1 cellular context compared by ENCODE assay signal in the genomic region with DNA sequence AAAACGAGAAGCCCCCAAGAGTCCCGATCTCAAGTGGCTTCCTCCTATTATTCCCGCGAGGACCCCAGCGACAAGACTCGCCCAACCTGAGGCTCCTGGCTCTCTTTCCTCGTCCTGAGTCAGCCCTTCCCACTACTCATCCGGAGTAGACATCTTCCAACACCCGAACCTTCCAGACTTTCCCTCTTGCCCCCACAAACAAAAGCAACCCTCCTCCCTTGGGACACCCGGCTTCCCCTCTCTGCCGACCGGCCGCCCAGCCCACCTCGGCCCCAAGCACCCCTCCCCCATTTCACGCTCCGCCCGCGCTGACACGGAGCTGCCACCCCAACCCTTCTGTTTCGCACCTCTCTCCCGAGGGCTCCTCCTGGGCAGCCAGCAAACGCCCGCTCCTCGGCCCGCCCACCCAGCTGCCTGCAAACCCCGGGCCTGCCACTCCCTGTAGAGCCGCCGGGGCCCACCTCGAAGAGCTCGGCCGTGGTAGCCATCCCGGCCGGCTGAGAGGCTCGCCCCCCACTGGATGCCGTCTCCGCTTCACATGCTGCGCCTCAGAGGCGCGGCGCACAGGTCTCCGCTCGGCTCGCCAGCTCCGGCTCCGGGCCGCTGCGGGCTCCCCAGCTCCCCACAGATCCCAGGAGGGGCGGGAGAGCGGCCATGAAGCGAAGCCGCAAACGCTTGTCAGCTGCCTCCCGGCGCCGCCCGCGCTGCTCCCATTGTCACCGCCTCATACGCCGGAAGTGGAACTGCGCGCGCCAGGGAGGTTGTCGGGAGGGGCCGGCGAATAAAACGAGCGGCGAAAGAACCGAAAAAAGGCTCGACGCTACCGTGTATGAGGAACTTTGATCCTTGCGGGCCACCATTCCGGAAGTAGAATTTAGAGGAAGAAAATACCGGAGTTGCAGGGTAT.
TF ChIP-seq lines count a peak whose summit lies in the region.

A gene with protein sequence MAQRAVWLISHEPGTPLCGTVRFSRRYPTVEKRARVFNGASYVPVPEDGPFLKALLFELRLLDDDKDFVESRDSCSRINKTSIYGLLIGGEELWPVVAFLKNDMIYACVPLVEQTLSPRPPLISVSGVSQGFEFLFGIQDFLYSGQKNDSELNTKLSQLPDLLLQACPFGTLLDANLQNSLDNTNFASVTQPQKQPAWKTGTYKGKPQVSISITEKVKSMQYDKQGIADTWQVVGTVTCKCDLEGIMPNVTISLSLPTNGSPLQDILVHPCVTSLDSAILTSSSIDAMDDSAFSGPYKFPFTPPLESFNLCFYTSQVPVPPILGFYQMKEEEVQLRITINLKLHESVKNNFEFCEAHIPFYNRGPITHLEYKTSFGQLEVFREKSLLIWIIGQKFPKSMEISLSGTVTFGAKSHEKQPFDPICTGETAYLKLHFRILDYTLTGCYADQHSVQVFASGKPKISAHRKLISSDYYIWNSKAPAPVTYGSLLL (plus strand): TSS at position 811 of the 907 bp plus-strand sequence. CDS start 344 bp downstream, outside the sequence.
A gene with protein sequence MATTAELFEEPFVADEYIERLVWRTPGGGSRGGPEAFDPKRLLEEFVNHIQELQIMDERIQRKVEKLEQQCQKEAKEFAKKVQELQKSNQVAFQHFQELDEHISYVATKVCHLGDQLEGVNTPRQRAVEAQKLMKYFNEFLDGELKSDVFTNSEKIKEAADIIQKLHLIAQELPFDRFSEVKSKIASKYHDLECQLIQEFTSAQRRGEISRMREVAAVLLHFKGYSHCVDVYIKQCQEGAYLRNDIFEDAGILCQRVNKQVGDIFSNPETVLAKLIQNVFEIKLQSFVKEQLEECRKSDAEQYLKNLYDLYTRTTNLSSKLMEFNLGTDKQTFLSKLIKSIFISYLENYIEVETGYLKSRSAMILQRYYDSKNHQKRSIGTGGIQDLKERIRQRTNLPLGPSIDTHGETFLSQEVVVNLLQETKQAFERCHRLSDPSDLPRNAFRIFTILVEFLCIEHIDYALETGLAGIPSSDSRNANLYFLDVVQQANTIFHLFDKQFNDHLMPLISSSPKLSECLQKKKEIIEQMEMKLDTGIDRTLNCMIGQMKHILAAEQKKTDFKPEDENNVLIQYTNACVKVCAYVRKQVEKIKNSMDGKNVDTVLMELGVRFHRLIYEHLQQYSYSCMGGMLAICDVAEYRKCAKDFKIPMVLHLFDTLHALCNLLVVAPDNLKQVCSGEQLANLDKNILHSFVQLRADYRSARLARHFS (minus strand): TSS at position 745 of the 907 bp plus-strand sequence. CDS start 257 bp downstream, at position 488.

TF ChIP-seq in HepG2, 621 proteins besides CTCF, POLR2A, EP300 and RAD21 (continued from another document and continues in another):
- TF ChIP-seq ZNF781 (CRISPR knock-in tag; IDR thresholded peaks at IDR 0.05; ENCODE audit: borderline replicate concordance, not compliant biosample characterization), result no peak
- no peak for TF ChIP-seq STAT5B (CRISPR knock-in tag; IDR thresholded peaks at IDR 0.05)
- TF ChIP-seq PPARG (CRISPR knock-in tag; conservative IDR thresholded peaks at IDR 0.05), result 0 out of 2 replicates have a peak, but pooled peaks have one; percentile 49
- no peak for TF ChIP-seq NFE2L1 (CRISPR knock-in tag; IDR thresholded peaks at IDR 0.05; ENCODE audit: borderline replicate concordance)
- TF ChIP-seq IKZF4 (CRISPR knock-in tag; IDR thresholded peaks at IDR 0.05; ENCODE audit: borderline replicate concordance, low read depth, not compliant biosample characterization), result no peak
- TF ChIP-seq NR2F6 (IDR thresholded peaks at IDR 0.05), result no peak
- TF ChIP-seq NR2F6 (CRISPR knock-in tag; IDR thresholded peaks at IDR 0.05), result no peak
- TF ChIP-seq ZNF746 (CRISPR knock-in tag; IDR thresholded peaks at IDR 0.05), result no peak
- peak; percentile 83 for TF ChIP-seq ZNF605 (CRISPR knock-in tag; IDR thresholded peaks at IDR 0.05)
- TF ChIP-seq NFKBIZ (CRISPR knock-in tag; IDR thresholded peaks at IDR 0.05), result no peak; the same call in 1 of the 2 replicates
- TF ChIP-seq MAFG (CRISPR knock-in tag; IDR thresholded peaks at IDR 0.05), result no peak
- peak; percentile 40; the same call in 1 of the 2 replicates for TF ChIP-seq SIN3B (IDR thresholded peaks at IDR 0.05; ENCODE audit: low read length)
- TF ChIP-seq ZC3H4 (CRISPR knock-in tag; IDR thresholded peaks at IDR 0.05; ENCODE audit: borderline replicate concordance), result no peak
- TF ChIP-seq NFIC (IDR thresholded peaks at IDR 0.05; ENCODE audit: low read length), result no peak
- no peak for TF ChIP-seq ZNF17 (CRISPR knock-in tag; IDR thresholded peaks at IDR 0.05)
- TF ChIP-seq, protein P1, sequence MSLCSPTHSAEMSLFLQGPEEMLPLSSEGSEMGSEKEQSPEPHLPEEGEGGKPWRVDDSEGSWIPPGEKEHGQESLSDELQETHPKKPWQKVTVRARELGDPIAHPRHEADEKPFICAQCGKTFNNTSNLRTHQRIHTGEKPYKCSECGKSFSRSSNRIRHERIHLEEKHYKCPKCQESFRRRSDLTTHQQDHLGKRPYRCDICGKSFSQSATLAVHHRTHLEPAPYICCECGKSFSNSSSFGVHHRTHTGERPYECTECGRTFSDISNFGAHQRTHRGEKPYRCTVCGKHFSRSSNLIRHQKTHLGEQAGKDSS (CRISPR knock-in tag; IDR thresholded peaks at IDR 0.05; ENCODE audit: borderline replicate concordance, low read depth), result no peak
- no peak for TF ChIP-seq SP5 (CRISPR knock-in tag; IDR thresholded peaks at IDR 0.05; ENCODE audit: borderline replicate concordance, low read depth)
- peak; percentile 77; the same call in 1 of the 2 replicates for TF ChIP-seq NR1H2 (CRISPR knock-in tag; IDR thresholded peaks at IDR 0.05; ENCODE audit: borderline replicate concordance, low read depth)
- 0 out of 2 replicates have a peak, but pooled peaks have one; percentile 56 for TF ChIP-seq SNAI1 (CRISPR knock-in tag; IDR thresholded peaks at IDR 0.05; ENCODE audit: borderline replicate concordance)
- TF ChIP-seq DNMT1 (CRISPR knock-in tag; IDR thresholded peaks at IDR 0.05), result no peak
- TF ChIP-seq ZNF773 (CRISPR knock-in tag; IDR thresholded peaks at IDR 0.05; ENCODE audit: borderline replicate concordance), result no peak
- TF ChIP-seq, protein P2, sequence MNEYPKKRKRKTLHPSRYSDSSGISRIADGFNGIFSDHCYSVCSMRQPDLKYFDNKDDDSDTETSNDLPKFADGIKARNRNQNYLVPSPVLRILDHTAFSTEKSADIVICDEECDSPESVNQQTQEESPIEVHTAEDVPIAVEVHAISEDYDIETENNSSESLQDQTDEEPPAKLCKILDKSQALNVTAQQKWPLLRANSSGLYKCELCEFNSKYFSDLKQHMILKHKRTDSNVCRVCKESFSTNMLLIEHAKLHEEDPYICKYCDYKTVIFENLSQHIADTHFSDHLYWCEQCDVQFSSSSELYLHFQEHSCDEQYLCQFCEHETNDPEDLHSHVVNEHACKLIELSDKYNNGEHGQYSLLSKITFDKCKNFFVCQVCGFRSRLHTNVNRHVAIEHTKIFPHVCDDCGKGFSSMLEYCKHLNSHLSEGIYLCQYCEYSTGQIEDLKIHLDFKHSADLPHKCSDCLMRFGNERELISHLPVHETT (CRISPR knock-in tag; conservative IDR thresholded peaks at IDR 0.05), result peak; percentile 97
- TF ChIP-seq, protein P3, sequence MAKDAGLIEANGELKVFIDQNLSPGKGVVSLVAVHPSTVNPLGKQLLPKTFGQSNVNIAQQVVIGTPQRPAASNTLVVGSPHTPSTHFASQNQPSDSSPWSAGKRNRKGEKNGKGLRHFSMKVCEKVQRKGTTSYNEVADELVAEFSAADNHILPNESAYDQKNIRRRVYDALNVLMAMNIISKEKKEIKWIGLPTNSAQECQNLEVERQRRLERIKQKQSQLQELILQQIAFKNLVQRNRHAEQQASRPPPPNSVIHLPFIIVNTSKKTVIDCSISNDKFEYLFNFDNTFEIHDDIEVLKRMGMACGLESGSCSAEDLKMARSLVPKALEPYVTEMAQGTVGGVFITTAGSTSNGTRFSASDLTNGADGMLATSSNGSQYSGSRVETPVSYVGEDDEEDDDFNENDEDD (CRISPR knock-in tag; IDR thresholded peaks at IDR 0.05; ENCODE audit: borderline replicate concordance), result peak; percentile 90
- TF ChIP-seq, protein P4, sequence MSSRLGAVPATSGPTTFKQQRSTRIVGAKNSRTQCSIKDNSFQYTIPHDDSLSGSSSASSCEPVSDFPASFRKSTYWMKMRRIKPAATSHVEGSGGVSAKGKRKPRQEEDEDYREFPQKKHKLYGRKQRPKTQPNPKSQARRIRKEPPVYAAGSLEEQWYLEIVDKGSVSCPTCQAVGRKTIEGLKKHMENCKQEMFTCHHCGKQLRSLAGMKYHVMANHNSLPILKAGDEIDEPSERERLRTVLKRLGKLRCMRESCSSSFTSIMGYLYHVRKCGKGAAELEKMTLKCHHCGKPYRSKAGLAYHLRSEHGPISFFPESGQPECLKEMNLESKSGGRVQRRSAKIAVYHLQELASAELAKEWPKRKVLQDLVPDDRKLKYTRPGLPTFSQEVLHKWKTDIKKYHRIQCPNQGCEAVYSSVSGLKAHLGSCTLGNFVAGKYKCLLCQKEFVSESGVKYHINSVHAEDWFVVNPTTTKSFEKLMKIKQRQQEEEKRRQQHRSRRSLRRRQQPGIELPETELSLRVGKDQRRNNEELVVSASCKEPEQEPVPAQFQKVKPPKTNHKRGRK (CRISPR knock-in tag; IDR thresholded peaks at IDR 0.05), result no peak
- no peak for TF ChIP-seq ZSCAN30 (CRISPR knock-in tag; IDR thresholded peaks at IDR 0.05)
- TF ChIP-seq ZNF546 (CRISPR knock-in tag; conservative IDR thresholded peaks at IDR 0.05), result no peak
- TF ChIP-seq, protein P5, sequence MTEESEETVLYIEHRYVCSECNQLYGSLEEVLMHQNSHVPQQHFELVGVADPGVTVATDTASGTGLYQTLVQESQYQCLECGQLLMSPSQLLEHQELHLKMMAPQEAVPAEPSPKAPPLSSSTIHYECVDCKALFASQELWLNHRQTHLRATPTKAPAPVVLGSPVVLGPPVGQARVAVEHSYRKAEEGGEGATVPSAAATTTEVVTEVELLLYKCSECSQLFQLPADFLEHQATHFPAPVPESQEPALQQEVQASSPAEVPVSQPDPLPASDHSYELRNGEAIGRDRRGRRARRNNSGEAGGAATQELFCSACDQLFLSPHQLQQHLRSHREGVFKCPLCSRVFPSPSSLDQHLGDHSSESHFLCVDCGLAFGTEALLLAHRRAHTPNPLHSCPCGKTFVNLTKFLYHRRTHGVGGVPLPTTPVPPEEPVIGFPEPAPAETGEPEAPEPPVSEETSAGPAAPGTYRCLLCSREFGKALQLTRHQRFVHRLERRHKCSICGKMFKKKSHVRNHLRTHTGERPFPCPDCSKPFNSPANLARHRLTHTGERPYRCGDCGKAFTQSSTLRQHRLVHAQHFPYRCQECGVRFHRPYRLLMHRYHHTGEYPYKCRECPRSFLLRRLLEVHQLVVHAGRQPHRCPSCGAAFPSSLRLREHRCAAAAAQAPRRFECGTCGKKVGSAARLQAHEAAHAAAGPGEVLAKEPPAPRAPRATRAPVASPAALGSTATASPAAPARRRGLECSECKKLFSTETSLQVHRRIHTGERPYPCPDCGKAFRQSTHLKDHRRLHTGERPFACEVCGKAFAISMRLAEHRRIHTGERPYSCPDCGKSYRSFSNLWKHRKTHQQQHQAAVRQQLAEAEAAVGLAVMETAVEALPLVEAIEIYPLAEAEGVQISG (CRISPR knock-in tag; IDR thresholded peaks at IDR 0.05), result peak; percentile 92
- 0 out of 2 replicates have a peak, but pooled peaks have one; percentile 57 for TF ChIP-seq PAX8 (CRISPR knock-in tag; IDR thresholded peaks at IDR 0.05; ENCODE audit: borderline replicate concordance)
- TF ChIP-seq, protein P6, sequence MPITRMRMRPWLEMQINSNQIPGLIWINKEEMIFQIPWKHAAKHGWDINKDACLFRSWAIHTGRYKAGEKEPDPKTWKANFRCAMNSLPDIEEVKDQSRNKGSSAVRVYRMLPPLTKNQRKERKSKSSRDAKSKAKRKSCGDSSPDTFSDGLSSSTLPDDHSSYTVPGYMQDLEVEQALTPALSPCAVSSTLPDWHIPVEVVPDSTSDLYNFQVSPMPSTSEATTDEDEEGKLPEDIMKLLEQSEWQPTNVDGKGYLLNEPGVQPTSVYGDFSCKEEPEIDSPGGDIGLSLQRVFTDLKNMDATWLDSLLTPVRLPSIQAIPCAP (CRISPR knock-in tag; IDR thresholded peaks at IDR 0.05; ENCODE audit: low read depth), result 0 out of 2 replicates have a peak, but pooled peaks have one; percentile 46
- peak; percentile 72; the same call in 1 of the 2 replicates for TF ChIP-seq ZNF274 (CRISPR knock-in tag; IDR thresholded peaks at IDR 0.05)
- TF ChIP-seq ZFP36L2 (CRISPR knock-in tag; IDR thresholded peaks at IDR 0.05), result no peak
- no peak for TF ChIP-seq ZNF251 (CRISPR knock-in tag; IDR thresholded peaks at IDR 0.05)
- TF ChIP-seq SNRNP70 (IDR thresholded peaks at IDR 0.05; ENCODE audit: low read depth, low read length), result no peak
- peak; percentile 73; the same call in 1 of the 2 replicates for TF ChIP-seq CBFB (CRISPR knock-in tag; IDR thresholded peaks at IDR 0.05)
- TF ChIP-seq ZNF660 (CRISPR knock-in tag; IDR thresholded peaks at IDR 0.05; ENCODE audit: borderline replicate concordance, low read depth), result no peak
- TF ChIP-seq SMC3 (IDR thresholded peaks at IDR 0.05; ENCODE audit: low read length), result no peak
- TF ChIP-seq TCF7L2 (IDR thresholded peaks at IDR 0.05; ENCODE audit: low read depth, low read length), result no peak
- TF ChIP-seq ZNF709 (CRISPR knock-in tag; IDR thresholded peaks at IDR 0.05), result peak; percentile 76; the same call in 1 of the 2 replicates
- no peak for TF ChIP-seq BRD4 (CRISPR knock-in tag; IDR thresholded peaks at IDR 0.05)
- peak; percentile 86; the same call in 1 of the 2 replicates for TF ChIP-seq ARHGAP35 (CRISPR knock-in tag; IDR thresholded peaks at IDR 0.05; ENCODE audit: borderline replicate concordance)
- TF ChIP-seq, protein P7, sequence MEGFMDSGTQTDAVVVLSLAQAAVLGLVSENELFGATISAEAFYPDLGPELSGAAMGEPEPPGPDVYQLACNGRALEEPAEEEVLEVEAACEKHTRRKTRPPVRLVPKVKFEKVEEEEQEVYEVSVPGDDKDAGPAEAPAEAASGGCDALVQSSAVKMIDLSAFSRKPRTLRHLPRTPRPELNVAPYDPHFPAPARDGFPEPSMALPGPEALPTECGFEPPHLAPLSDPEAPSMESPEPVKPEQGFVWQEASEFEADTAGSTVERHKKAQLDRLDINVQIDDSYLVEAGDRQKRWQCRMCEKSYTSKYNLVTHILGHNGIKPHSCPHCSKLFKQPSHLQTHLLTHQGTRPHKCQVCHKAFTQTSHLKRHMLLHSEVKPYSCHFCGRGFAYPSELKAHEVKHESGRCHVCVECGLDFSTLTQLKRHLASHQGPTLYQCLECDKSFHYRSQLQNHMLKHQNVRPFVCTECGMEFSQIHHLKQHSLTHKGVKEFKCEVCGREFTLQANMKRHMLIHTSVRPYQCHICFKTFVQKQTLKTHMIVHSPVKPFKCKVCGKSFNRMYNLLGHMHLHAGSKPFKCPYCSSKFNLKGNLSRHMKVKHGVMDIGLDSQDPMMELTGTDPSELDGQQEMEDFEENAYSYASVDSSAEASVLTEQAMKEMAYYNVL (CRISPR knock-in tag; IDR thresholded peaks at IDR 0.05; ENCODE audit: borderline replicate concordance), result peak; percentile 90
- TF ChIP-seq ZNF282 (IDR thresholded peaks at IDR 0.05; ENCODE audit: partially characterized antibody), result no peak
- TF ChIP-seq TCF7 (IDR thresholded peaks at IDR 0.05; ENCODE audit: low read depth), result peak; percentile 40; the same call in 1 of the 2 replicates
- TF ChIP-seq, protein P8, sequence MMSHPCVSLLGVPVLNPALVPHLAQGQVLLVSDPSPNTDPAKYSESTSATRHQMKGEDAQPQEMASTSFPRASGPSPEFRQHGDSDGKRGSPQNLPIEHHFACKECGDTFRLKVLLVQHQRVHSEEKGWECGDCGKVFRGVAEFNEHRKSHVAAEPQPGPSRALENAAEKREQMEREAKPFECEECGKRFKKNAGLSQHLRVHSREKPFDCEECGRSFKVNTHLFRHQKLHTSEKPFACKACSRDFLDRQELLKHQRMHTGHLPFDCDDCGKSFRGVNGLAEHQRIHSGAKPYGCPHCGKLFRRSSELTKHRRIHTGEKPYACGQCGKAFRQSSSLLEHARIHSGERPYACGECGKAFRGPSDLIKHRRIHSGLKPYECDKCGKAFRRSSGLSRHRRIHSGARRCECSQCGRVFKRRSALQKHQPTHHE (CRISPR knock-in tag; IDR thresholded peaks at IDR 0.05; ENCODE audit: borderline replicate concordance), result no peak
- TF ChIP-seq ZNF841 (CRISPR knock-in tag; IDR thresholded peaks at IDR 0.05; ENCODE audit: borderline replicate concordance), result peak; percentile 69; the same call in 1 of the 2 replicates
